1 cellular context compared by ENCODE assay signal in the genomic region with DNA sequence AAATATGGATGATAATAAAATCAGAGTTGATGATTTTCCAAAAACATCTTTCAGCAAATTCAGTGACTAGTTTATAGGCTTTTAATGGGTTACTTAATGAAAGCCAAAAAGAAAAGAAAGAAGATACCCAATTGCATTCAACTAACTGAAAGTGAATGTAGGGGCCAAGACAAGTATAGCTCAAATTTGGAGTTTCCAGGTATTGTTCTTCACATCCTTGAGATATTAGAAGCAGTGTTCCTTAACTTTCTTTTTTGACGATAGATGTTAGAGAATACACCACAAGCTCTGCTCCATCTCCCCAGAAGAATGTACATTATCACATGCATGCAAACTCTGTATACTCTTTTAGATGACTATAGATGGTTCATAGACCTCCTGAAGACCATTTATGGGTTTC.
TF ChIP-seq lines count a peak whose summit lies in the region.

No MANE protein-coding gene starts in this region.

TF ChIP-seq in endothelial cell of umbilical vein, 7 proteins besides CTCF, POLR2A, EP300 and RAD21 (continued from another document):
- TF ChIP-seq POLR2AphosphoS5 (IDR thresholded peaks at IDR 0.05; ENCODE audit: insufficient read depth, low read depth, low read length) = no peak
- TF ChIP-seq JUN (IDR thresholded peaks at IDR 0.05; ENCODE audit: borderline replicate concordance, insufficient read depth, insufficient read length, low read depth) = no peak
